Comparison of ENCODE assay signal across 10 cellular contexts in the genomic region with DNA sequence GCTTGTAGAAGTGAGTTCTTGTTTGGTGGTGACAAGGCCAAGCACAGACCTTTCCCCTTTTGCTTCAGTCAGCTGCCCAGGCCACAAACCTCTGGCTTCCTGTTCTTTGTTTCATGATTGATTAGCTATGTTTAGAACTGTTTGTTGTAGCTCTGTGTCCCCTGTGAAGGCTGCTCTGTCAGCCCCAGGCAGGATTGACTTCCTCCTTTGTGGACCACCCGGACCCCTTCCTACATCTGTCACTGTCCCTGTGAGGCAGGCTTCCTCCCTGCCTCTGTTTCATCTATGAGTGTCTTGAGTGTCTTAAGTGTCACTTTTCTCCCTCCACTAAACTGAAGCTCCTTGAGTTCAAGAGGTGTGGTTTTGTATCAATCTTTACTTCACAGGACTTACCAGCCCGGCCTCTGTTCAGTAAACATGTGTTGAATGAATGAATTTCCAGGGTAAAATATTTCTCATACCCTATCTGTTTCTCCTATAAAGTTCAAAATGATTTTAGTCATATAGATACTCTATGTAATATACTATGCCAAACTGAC.
DNase-seq lines count a peak whose midpoint lies in the region; ATAC-seq, FAIRE-seq and TF ChIP-seq lines count a peak whose summit lies in the region.
"Had no signal": no experiment of that assay in that cellular context is flagged by ENCODE, and none has a peak within 500 bp of the region (broad histone marks: within the 10 kb centered on the region; RNA-seq: fewer than 3 reads in every experiment).

No MANE protein-coding gene starts in this region.

- no peak overlapping the region for H3K4me3 Mint-ChIP-seq in dendritic cell treated with granulocyte-macrophage colony-stimulating factor and Interleukin-4, amounts not matched to agents 40 ng/mL and 50 ng/mL, for 4 days

- peaks cover 41% of the 10 kb centered on the region for H3K36me3 Mint-ChIP-seq in dendritic cell treated with granulocyte-macrophage colony-stimulating factor and Interleukin-4, amounts not matched to agents 40 ng/mL and 50 ng/mL, for 4 days (ENCODE audit: low read depth)

- no peaks in the 10 kb centered on the region for H3K9me3 Mint-ChIP-seq in dendritic cell treated with granulocyte-macrophage colony-stimulating factor and Interleukin-4, amounts not matched to agents 40 ng/mL and 50 ng/mL, for 4 days

- H3K27ac ChIP-seq in right atrium auricular region, result no peak overlapping the region
- H3K27ac ChIP-seq: neutrophil had no signal

- TF ChIP-seq CTCF in GM20000 (IDR thresholded peaks at IDR 0.05; ENCODE audit: extremely low read depth, missing control alignments) (no peak), right atrium auricular region (IDR thresholded peaks at IDR 0.05) (no peak)

- H3K27me3 Mint-ChIP-seq in dendritic cell treated with granulocyte-macrophage colony-stimulating factor and Interleukin-4, amounts not matched to agents 40 ng/mL and 50 ng/mL, for 4 days, result no peaks in the 10 kb centered on the region

- peaks cover 9% of the 10 kb centered on the region for H3K4me1 Mint-ChIP-seq in dendritic cell treated with granulocyte-macrophage colony-stimulating factor and Interleukin-4, amounts not matched to agents 40 ng/mL and 50 ng/mL, for 4 days (ENCODE audit: low read depth)

- DNase-seq in GM12892 (ENCODE audit: insufficient read length), result no peak
- peak; percentile 3 for DNase-seq in GM20000 (ENCODE audit: low spot score)
- DNase-seq in left colon, result no peak
- DNase-seq in activated gamma-delta T cell (lab: John Stamatoyannopoulos, UW), result no peak
- DNase-seq in stimulated activated CD4-positive, alpha-beta T cell treated with anti-CD3 and anti-CD28 coated beads, Interleukin-12 subunit alpha, Interleukin-12 subunit beta, amount 100 ng/mL, for 4 hours, result no peak
- no peak for DNase-seq in right atrium auricular region (ENCODE audit: low spot score)
- DNase-seq: NCI-H187 had no signal

- no peaks in the 10 kb centered on the region for H3K9me3 ChIP-seq in right atrium auricular region
- H3K9me3 ChIP-seq: neutrophil had no signal

- H3K27me3 ChIP-seq in right atrium auricular region, result no peaks in the 10 kb centered on the region
- H3K27me3 ChIP-seq: neutrophil had no signal

- TF ChIP-seq POLR2A in GM12892 (IDR thresholded peaks at IDR 0.05; ENCODE audit: low read depth, low read length), result no peak

- H3K4me1 ChIP-seq in right atrium auricular region, result no peaks in the 10 kb centered on the region

- H3K27ac Mint-ChIP-seq in dendritic cell treated with granulocyte-macrophage colony-stimulating factor and Interleukin-4, amounts not matched to agents 40 ng/mL and 50 ng/mL, for 4 days, result peak overlapping the region; percentile 58

- intact Hi-C loops in dendritic cell treated with granulocyte-macrophage colony-stimulating factor and Interleukin-4, amounts not matched to agents 40 ng/mL and 50 ng/mL, for 4 days (cut with micrococcal nuclease), result no loop called here
- intact Hi-C loops in left colon (cut with DNase I, micrococcal nuclease), result no loop called here

- FAIRE-seq in GM12892 (lab: Jason Lieb, UNC), result peak; percentile 87

- peaks cover 6% of the 10 kb centered on the region for H3K36me3 ChIP-seq in right atrium auricular region

- no peak overlapping the region for H3K4me3 ChIP-seq in right atrium auricular region

- peak; percentile 91 for ATAC-seq in HG03175 (IDR thresholded peaks at IDR 0.05; ENCODE audit: unreplicated experiment)
- no peak for ATAC-seq in left colon
